8 cellular contexts compared by ENCODE assay signal in the genomic region with DNA sequence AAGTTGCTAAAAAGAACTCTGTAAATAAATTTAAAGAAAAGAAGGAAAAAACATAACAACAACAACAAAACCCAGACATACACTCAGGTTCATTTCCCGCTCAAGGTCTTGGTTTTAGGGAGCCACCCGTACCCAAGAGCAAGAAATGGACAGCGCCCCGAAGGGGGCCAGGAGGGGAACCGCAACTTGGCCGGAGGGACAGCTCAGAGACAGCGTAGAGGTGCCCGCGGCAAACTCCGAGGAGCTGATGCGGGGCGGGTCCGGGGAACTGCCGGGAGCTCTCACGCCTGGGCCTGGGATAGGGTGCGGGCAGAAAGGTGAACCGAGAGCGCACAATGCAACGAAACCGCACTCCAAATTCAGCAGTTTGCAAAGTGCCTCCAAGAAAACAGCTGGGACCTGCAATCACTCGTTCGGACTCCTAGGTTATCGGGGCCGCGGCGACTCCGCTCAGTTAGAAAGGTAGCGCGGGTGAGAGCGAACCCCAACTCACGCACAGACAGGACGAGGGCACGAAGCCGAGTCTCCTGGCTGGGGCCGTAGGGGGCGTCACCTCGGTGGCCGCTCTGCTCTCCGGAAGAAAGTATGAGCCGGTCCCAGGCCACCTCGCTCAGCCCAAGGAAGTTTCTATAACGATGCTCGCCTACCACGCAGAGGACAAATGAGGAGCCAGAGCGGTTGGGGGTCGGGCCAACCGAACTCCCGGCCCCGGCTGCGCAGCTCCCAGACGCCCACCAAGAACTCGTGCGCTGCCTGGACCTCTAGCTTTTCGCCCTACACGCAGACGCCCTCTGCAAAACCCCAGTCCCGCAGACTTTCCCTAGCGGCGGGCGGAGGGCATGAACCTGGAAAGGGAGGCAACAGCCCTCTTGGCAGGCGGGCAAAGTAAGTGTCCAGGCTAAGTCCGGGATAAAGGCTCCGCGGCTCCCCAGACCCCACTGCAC. TPM values are rescaled to one million over a fixed set of nuclear protein-coding genes. Genes with fewer than 3 reads are reported as not detected.
DNase-seq lines count a peak whose midpoint lies in the region; ATAC-seq and TF ChIP-seq lines count a peak whose summit lies in the region.

No MANE protein-coding gene starts in this region.

- H3K9me3 Mint-ChIP-seq in HFFc6 (no peaks in the 10 kb centered on the region), neural progenitor cell (no peaks in the 10 kb centered on the region)

- H3K27me3 ChIP-seq in neural progenitor cell: peaks cover 66% of the 10 kb centered on the region

- H3K27me3 Mint-ChIP-seq in HFFc6 (ENCODE audit: insufficient read depth) (peaks cover 39% of the 10 kb centered on the region), neural progenitor cell (ENCODE audit: insufficient read depth, low read depth) (peaks cover 33% of the 10 kb centered on the region)

- peak overlapping the region; percentile 95 for H3K4me2 ChIP-seq in neural progenitor cell

- H3K36me3 Mint-ChIP-seq in HFFc6 (ENCODE audit: low read depth): no peaks in the 10 kb centered on the region
- H3K36me3 Mint-ChIP-seq in neural progenitor cell: no peaks in the 10 kb centered on the region

- peaks cover 17% of the 10 kb centered on the region for H3F3A ChIP-seq in neural progenitor cell (ENCODE audit: low read depth)

- peak overlapping the region; percentile 69 for H3K4me3 ChIP-seq in AG10803 (ENCODE audit: low read length)
- H3K4me3 ChIP-seq in neural progenitor cell: peak overlapping the region; percentile 59

- TF ChIP-seq CTCF in AG10803 (conservative IDR thresholded peaks at IDR 0.05; ENCODE audit: low read length) (peak; percentile 58), HFFc6 (IDR thresholded peaks at IDR 0.05) (peak; percentile 42), neural progenitor cell (IDR thresholded peaks at IDR 0.05) (peak; percentile 57)

- no peaks in the 10 kb centered on the region for H3K9me3 ChIP-seq in neural progenitor cell (ENCODE audit: low read depth)

- no peak overlapping the region for H3K27ac ChIP-seq in neural progenitor cell

- peaks cover 27% of the 10 kb centered on the region for H3K4me1 Mint-ChIP-seq in HFFc6 (ENCODE audit: low read depth)
- H3K4me1 Mint-ChIP-seq in neural progenitor cell: peaks cover 12% of the 10 kb centered on the region

- H3K27ac Mint-ChIP-seq in HFFc6 (no peak overlapping the region), neural progenitor cell (no peak overlapping the region)

- no peak overlapping the region for H3K9ac ChIP-seq in neural progenitor cell

- no peaks in the 10 kb centered on the region for H3K36me3 ChIP-seq in neural progenitor cell

- no peak for ATAC-seq in GM18502 (IDR thresholded peaks at IDR 0.05; ENCODE audit: poor library complexity, unreplicated experiment)
- ATAC-seq in GM19324 (IDR thresholded peaks at IDR 0.05; ENCODE audit: low FRiP score, unreplicated experiment): no peak
- no peak for ATAC-seq in GM19467 (IDR thresholded peaks at IDR 0.05; ENCODE audit: unreplicated experiment)

- H4K20me1 ChIP-seq in neural progenitor cell (ENCODE audit: low read depth): no peaks in the 10 kb centered on the region

- peak; percentile 58 for DNase-seq in AG10803 (ENCODE audit: low read depth)
- DNase-seq in HFFc6: peak; percentile 19
- peak; percentile 48 to 52 for DNase-seq in activated T-cell treated with anti-CD3 and anti-CD28 coated beads, Interleukin-2, amount 50 U/mL, for 48 hours
- peak; percentile 3 for DNase-seq in globus pallidus (ENCODE audit: low spot score)
- DNase-seq in neural progenitor cell (ENCODE audit: low spot score): peak; percentile 79

- peak overlapping the region; percentile 98 for H2AFZ ChIP-seq in neural progenitor cell (replicated peaks)

- H3K4me3 Mint-ChIP-seq in HFFc6: peak overlapping the region; percentile 81
- peak overlapping the region; percentile 93 for H3K4me3 Mint-ChIP-seq in neural progenitor cell

- peaks cover 7% of the 10 kb centered on the region for H3K4me1 ChIP-seq in neural progenitor cell

- H3K79me2 ChIP-seq in neural progenitor cell (ENCODE audit: low read depth): no peaks in the 10 kb centered on the region

RNA-seq across cellular contexts. Expression of gene NDNF, which starts 1.4 kb away (rescaled TPM):
- under 1 TPM in 2 of 6 experiments, not detected in 4; 0.12 to 0.14 TPM for total RNA-seq in HFFc6 (2021; fragmentation: NEBNext Ultra II Directional; extraction: Animal tissue kit (Norgen Biotek cat#: 25700))
- 4.0 and 4.2 TPM in 2 replicates for total RNA-seq in neural progenitor cell (ENCODE audit: low replicate concordance)

Comparison
In these comparisons a context has a peak if more than half of its experiments do, and no peak if none do; other contexts are left out.
1. DNase-seq: peak in every context shown above with its lines; median percentile 79 in neural progenitor cell; 58 in AG10803; 50 in activated T-cell treated with anti-CD3 and anti-CD28 coated beads, Interleukin-2, amount 50 U/mL, for 48 hours; 19 in HFFc6; 3 in globus pallidus.